Comparison of ENCODE assay signal across 15 cellular contexts in the genomic region with DNA sequence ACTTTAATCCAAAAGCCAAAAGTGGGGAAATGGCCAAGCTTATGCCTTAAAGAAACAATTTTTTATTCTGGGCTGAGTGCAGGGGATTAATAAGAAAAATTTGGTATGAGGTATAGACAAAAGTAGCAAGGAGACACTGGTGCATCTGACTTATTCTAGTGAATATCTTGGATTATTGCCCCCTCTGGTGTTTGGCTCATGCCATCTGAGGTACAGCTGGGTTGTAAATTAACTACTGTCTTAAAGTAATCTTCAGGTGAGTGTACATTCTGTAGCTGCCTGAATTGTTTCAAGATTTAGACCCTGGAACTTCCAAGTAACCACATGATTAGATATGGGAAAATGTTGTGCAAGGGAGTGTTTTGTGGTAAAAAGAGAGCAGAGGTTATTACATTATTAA.
DNase-seq lines count a peak whose midpoint lies in the region; ATAC-seq and TF ChIP-seq lines count a peak whose summit lies in the region.
"Had no signal": no experiment of that assay in that cellular context is flagged by ENCODE, and none has a peak within 500 bp of the region (broad histone marks: within the 10 kb centered on the region; RNA-seq: fewer than 3 reads in every experiment).

No MANE protein-coding gene starts in this region.

- DNase-seq in NCI-H1105 treated with DMSO at 0.1 percent for 48 hours (lab: John Stamatoyannopoulos, UW) (peak; percentile 20), NCI-H1105 (lab: John Stamatoyannopoulos, UW) (no peak), NCI-H146 (lab: John Stamatoyannopoulos, UW) (peak; percentile 1), endodermal cell (no peak), progenitor cell of endocrine pancreas (ENCODE audit: low spot score, unreplicated experiment) (no peak), natural killer cell (no peak)
- DNase-seq in activated T-cell treated with anti-CD3 and anti-CD28 coated beads, Interleukin-2, amount 50 U/mL, for 1 hour = no peak
- DNase-seq: activated CD4-positive, alpha-beta T cell treated with anti-CD3 and anti-CD28 coated beads for 48 hours; amygdala; cerebellar nuclear complex; effector memory CD8-positive, alpha-beta T cell; heart right ventricle; NCI-H526 treated with DMSO at 0.1 percent for 48 hours had no signal

- H3K27me3 Mint-ChIP-seq in endodermal cell (ENCODE audit: insufficient read depth) (no peaks in the 10 kb centered on the region), progenitor cell of endocrine pancreas (no peaks in the 10 kb centered on the region), natural killer cell (ENCODE audit: low read depth in 2 of 2) (peaks cover 0 to 5% of the 10 kb centered on the region in 2 donors)
- H3K27me3 Mint-ChIP-seq: effector memory CD8-positive, alpha-beta T cell; natural killer cell treated with Interleukin-12 subunit alpha and Interleukin-12 subunit beta and Interleukin-15 and Interleukin-18, amount 100 ng/mL, for 72 hours had no signal

- ATAC-seq in natural killer cell (no peak), GM18870 (IDR thresholded peaks at IDR 0.05; ENCODE audit: unreplicated experiment) (no peak)
- ATAC-seq: effector memory CD8-positive, alpha-beta T cell; heart right ventricle; natural killer cell treated with Interleukin-12 subunit alpha and Interleukin-12 subunit beta and Interleukin-15 and Interleukin-18, amount 100 ng/mL, for 72 hours had no signal

- peak; percentile 63 for TF ChIP-seq CTCF in endodermal cell (conservative IDR thresholded peaks at IDR 0.05)
- peak; percentile 61 for TF ChIP-seq CTCF in progenitor cell of endocrine pancreas (IDR thresholded peaks at IDR 0.05; ENCODE audit: unreplicated experiment)
- TF ChIP-seq CTCF in natural killer cell (IDR thresholded peaks at IDR 0.05) = no peak

- H3K9me3 Mint-ChIP-seq in endodermal cell = peaks cover 29% of the 10 kb centered on the region
- H3K9me3 Mint-ChIP-seq in progenitor cell of endocrine pancreas (ENCODE audit: low read depth) = peaks cover 25% of the 10 kb centered on the region
- peaks cover 0 to 6% of the 10 kb centered on the region in 2 donors for H3K9me3 Mint-ChIP-seq in natural killer cell

- H3K4me1 Mint-ChIP-seq in endodermal cell (peaks cover 3% of the 10 kb centered on the region), progenitor cell of endocrine pancreas (ENCODE audit: low read depth) (peaks cover 7% of the 10 kb centered on the region), natural killer cell (no peaks in the 10 kb centered on the region)

- H3K4me1 ChIP-seq in endodermal cell (ENCODE audit: control insufficient read depth, insufficient read depth, low read length) = no peaks in the 10 kb centered on the region
- H3K4me1 ChIP-seq: heart right ventricle had no signal

- intact Hi-C loops in natural killer cell (cut with micrococcal nuclease) = no loop called here

- H3K9me3 ChIP-seq in endodermal cell (ENCODE audit: control insufficient read depth, low read length) = no peaks in the 10 kb centered on the region
- H3K9me3 ChIP-seq: heart right ventricle had no signal

- H3K4me3 Mint-ChIP-seq in endodermal cell (no peak overlapping the region), progenitor cell of endocrine pancreas (ENCODE audit: low read depth) (no peak overlapping the region), natural killer cell (no peak overlapping the region)
- H3K4me3 Mint-ChIP-seq: effector memory CD8-positive, alpha-beta T cell; natural killer cell treated with Interleukin-12 subunit alpha and Interleukin-12 subunit beta and Interleukin-15 and Interleukin-18, amount 100 ng/mL, for 72 hours had no signal

- no peak overlapping the region for H3K4me3 ChIP-seq in endodermal cell (ENCODE audit: low read length)
- H3K4me3 ChIP-seq: heart right ventricle had no signal

- no peak overlapping the region for H3K27ac Mint-ChIP-seq in endodermal cell
- H3K27ac Mint-ChIP-seq in progenitor cell of endocrine pancreas = peak overlapping the region; percentile 2
- no peak overlapping the region for H3K27ac Mint-ChIP-seq in natural killer cell
- H3K27ac Mint-ChIP-seq: effector memory CD8-positive, alpha-beta T cell; natural killer cell treated with Interleukin-12 subunit alpha and Interleukin-12 subunit beta and Interleukin-15 and Interleukin-18, amount 100 ng/mL, for 72 hours had no signal

- H3K9ac ChIP-seq in endodermal cell (ENCODE audit: extremely low read depth, low read length, poor library complexity, severe bottlenecking) = no peak overlapping the region

- H3K36me3 ChIP-seq in endodermal cell (ENCODE audit: control insufficient read depth, insufficient read depth, low read length) = no peaks in the 10 kb centered on the region
- H3K36me3 ChIP-seq: heart right ventricle had no signal

- no peaks in the 10 kb centered on the region for H3K27me3 ChIP-seq in endodermal cell (ENCODE audit: control insufficient read depth, insufficient read depth, low read length, poor library complexity, severe bottlenecking)

- H3K36me3 Mint-ChIP-seq in endodermal cell (ENCODE audit: low read depth) (peaks cover 42% of the 10 kb centered on the region), progenitor cell of endocrine pancreas (ENCODE audit: insufficient read depth) (peaks cover 6% of the 10 kb centered on the region), natural killer cell (no peaks in the 10 kb centered on the region)
- H3K36me3 Mint-ChIP-seq: natural killer cell treated with Interleukin-12 subunit alpha and Interleukin-12 subunit beta and Interleukin-15 and Interleukin-18, amount 100 ng/mL, for 72 hours had no signal

- H3K27ac ChIP-seq in endodermal cell (ENCODE audit: low read depth, low read length) = no peak overlapping the region
- H3K27ac ChIP-seq: heart right ventricle had no signal

Comparison
In these comparisons a context has a peak if more than half of its experiments do, and no peak if none do; other contexts are left out.
1. DNase-seq: peak in NCI-H1105 treated with DMSO at 0.1 percent for 48 hours (single experiment) and NCI-H146 (single experiment); none in NCI-H1105 (single experiment), endodermal cell (single experiment), progenitor cell of endocrine pancreas (single experiment), activated T-cell treated with anti-CD3 and anti-CD28 coated beads, Interleukin-2, amount 50 U/mL, for 1 hour (single experiment) and natural killer cell (single experiment).